Comparison of ENCODE assay signal across 17 cellular contexts in genomic region chr16:24174977-24175376, GRCh38.
A peak's percentile ranks its signal among the peaks of the same experiment; 100 is the strongest.
DNase-seq lines count a peak whose midpoint lies in the region; ATAC-seq and TF ChIP-seq lines count a peak whose summit lies in the region.
"Had no signal": no experiment of that assay in that cellular context is flagged by ENCODE, and none has a peak within 500 bp of the region (broad histone marks: within the 10 kb centered on the region; RNA-seq: fewer than 3 reads in every experiment).

No MANE protein-coding gene starts in this region.

- H3K4me3 ChIP-seq in dorsolateral prefrontal cortex = no peak overlapping the region
- H3K4me3 ChIP-seq: BLaER1 treated with 17β-estradiol and CSF1 and Interleukin-3, amounts not matched to agents 10 nM and 100 nM; GM12878 had no signal

- intact Hi-C loops in dorsolateral prefrontal cortex (cut with DNase I) = no loop called here

- ATAC-seq in GM18519 (IDR thresholded peaks at IDR 0.05; ENCODE audit: low FRiP score, unreplicated experiment) = no peak
- ATAC-seq: GM12878, HepG2 had no signal

- H3K27ac ChIP-seq in dorsolateral prefrontal cortex = peak overlapping the region in 50 of 59 donors; percentile 10 to 85 (median 58)
- H3K27ac ChIP-seq: BLaER1 treated with 17β-estradiol and CSF1 and Interleukin-3, amounts not matched to agents 10 nM and 100 nM had no signal

- H3K27me3 ChIP-seq in dorsolateral prefrontal cortex = no peaks in the 10 kb centered on the region
- H3K27me3 ChIP-seq: BLaER1 treated with 17β-estradiol and CSF1 and Interleukin-3, amounts not matched to agents 10 nM and 100 nM had no signal

- DNase-seq in Ammon's horn (ENCODE audit: low spot score) (peak; percentile 38), OCI-M1 (lab: John Stamatoyannopoulos, UW) (peak; percentile 17), dorsolateral prefrontal cortex (peak in 4 of 10 donors; percentile 9 to 56 (median 39)), occipital lobe (lab: John Stamatoyannopoulos, UW) (peak; percentile 31), glomerular visceral epithelial cell (ENCODE audit: extremely low spot score) (no peak), NCI-H1105 treated with DMSO at 0.1 percent for 48 hours (lab: John Stamatoyannopoulos, UW) (no peak), NCI-H510A treated with DMSO at 0.1 percent for 48 hours (lab: John Stamatoyannopoulos, UW) (no peak)
- DNase-seq: 8988T; AML-193; CD4-positive, CD25-positive, alpha-beta regulatory T cell; DMS53; GOT3; H9 had no signal

- no peak for TF ChIP-seq CTCF in dorsolateral prefrontal cortex (IDR thresholded peaks at IDR 0.05 in 54 of 56, conservative IDR thresholded peaks at IDR 0.05 in 2 of 56; ENCODE audit: low read depth in 1 of 56, partially characterized antibody in 56 of 56)

Comparison
In these comparisons a context has a peak if more than half of its experiments do, and no peak if none do; other contexts are left out.
1. DNase-seq: peak in Ammon's horn (single experiment), OCI-M1 (single experiment) and occipital lobe (single experiment); none in glomerular visceral epithelial cell (single experiment), NCI-H1105 treated with DMSO at 0.1 percent for 48 hours (single experiment) and NCI-H510A treated with DMSO at 0.1 percent for 48 hours (single experiment).